Comparison of ENCODE assay signal across 27 cellular contexts in genomic region chr9:131833083-131833482, GRCh38.
"Had no signal": no experiment of that assay in that cellular context is flagged by ENCODE, and none has a peak within 500 bp of the region (broad histone marks: within the 10 kb centered on the region; RNA-seq: fewer than 3 reads in every experiment).

No MANE protein-coding gene starts in this region.

- H3K27ac Mint-ChIP-seq: activated T-helper 1 cell treated with anti-CD3 and anti-CD28 coated beads, Interleukin-12 subunit alpha, Interleukin-12 subunit beta, Interleukin-2, Interleukin-4 antibody, amounts not matched to agents 30 ng/mL and 10 ng/mL and 1 ng/mL, durations not matched to agents 14 hours and 24 hours and 36 hours; dendritic cell treated with granulocyte-macrophage colony-stimulating factor and Interleukin-4, amounts not matched to agents 40 ng/mL and 50 ng/mL, for 4 days; natural killer cell; neural progenitor cell; T-helper 17 cell had no signal

- H3K9me3 Mint-ChIP-seq: natural killer cell had no signal

- H3K36me3 ChIP-seq: breast epithelium, esophagus muscularis mucosa, heart right ventricle, left lung, lower lobe of right lung, neural progenitor cell had no signal

- ATAC-seq: left lung, lower lobe of right lung, natural killer cell, right cardiac atrium, T-helper 17 cell had no signal

- H3K27ac ChIP-seq: breast epithelium, esophagus muscularis mucosa, foreskin keratinocyte, heart right ventricle, left lung, lower lobe of right lung, neural progenitor cell, testis had no signal

- H3K4me3 Mint-ChIP-seq: activated T-helper 1 cell treated with anti-CD3 and anti-CD28 coated beads, Interleukin-12 subunit alpha, Interleukin-12 subunit beta, Interleukin-2, Interleukin-4 antibody, amounts not matched to agents 30 ng/mL and 10 ng/mL and 1 ng/mL, durations not matched to agents 14 hours and 24 hours and 36 hours; dendritic cell treated with granulocyte-macrophage colony-stimulating factor and Interleukin-4, amounts not matched to agents 40 ng/mL and 50 ng/mL, for 4 days; natural killer cell; neural progenitor cell; T-helper 17 cell had no signal

- H3K27me3 ChIP-seq: neural progenitor cell, testis had no signal

- H3K36me3 Mint-ChIP-seq: natural killer cell, neural progenitor cell had no signal

- H3K9me3 ChIP-seq: testis had no signal

- H3K4me3 ChIP-seq: breast epithelium, esophagus muscularis mucosa, heart right ventricle, left lung, lower lobe of right lung, neural progenitor cell, testis had no signal

- H3K4me1 Mint-ChIP-seq: natural killer cell had no signal

- H3K4me1 ChIP-seq: breast epithelium, foreskin keratinocyte, heart right ventricle, left lung, lower lobe of right lung, testis had no signal

- H3K9ac ChIP-seq: neural progenitor cell had no signal

- DNase-seq: activated CD4-positive, alpha-beta T cell treated with anti-CD3 and anti-CD28 coated beads for 4 hours; activated CD4-positive, alpha-beta T cell treated with anti-CD3 and anti-CD28 coated beads, Interleukin-2, amount 50 U/mL, for 48 hours; activated CD4-positive, CD25-positive, alpha-beta regulatory T cell; activated CD8-positive, alpha-beta memory T cell treated with anti-CD3 and anti-CD28 coated beads for 24 hours; activated gamma-delta T cell; activated naive CD4-positive, alpha-beta T cell treated with anti-CD3 and anti-CD28 coated beads, Interleukin-2, amount 50 U/mL, for 16 hours; activated T-cell treated with anti-CD3 and anti-CD28 coated beads, Interleukin-2, amount 50 U/mL, for 1 hour; central memory CD4-positive, alpha-beta T cell; heart right ventricle; kidney glomerular epithelial cell; left lung; lower lobe of right lung; natural killer cell; occipital lobe; right cardiac atrium; stimulated activated CD4-positive, alpha-beta T cell treated with anti-CD3 and anti-CD28 coated beads, Interleukin-15, amount 100 ng/mL, for 24 hours; stimulated activated CD4-positive, alpha-beta T cell treated with anti-CD3 and anti-CD28 coated beads, Interleukin-2, amount 100 ng/mL, for 24 hours; stimulated activated naive CD4-positive, alpha-beta T cell treated with Interleukin-2 at 50 U/mL for 16 hours; T-helper 17 cell; testis; trophoblast cell had no signal
